In genomic region chr9:89993678-89994630, GRCh38 we compare ENCODE assay signal across 11 cellular contexts.
DNase-seq lines count a peak whose midpoint lies in the region; ATAC-seq and TF ChIP-seq lines count a peak whose summit lies in the region.
"Had no signal": no experiment of that assay in that cellular context is flagged by ENCODE, and none has a peak within 500 bp of the region (broad histone marks: within the 10 kb centered on the region; RNA-seq: fewer than 3 reads in every experiment).

No MANE protein-coding gene starts in this region.

- H3K36me3 Mint-ChIP-seq in WTC11 = peaks cover 8% of the 10 kb centered on the region
- peaks cover 0 to 1% (median 0%) of the 10 kb centered on the region in 3 donors for H3K36me3 Mint-ChIP-seq in CD8-positive, alpha-beta memory T cell

- H3K4me1 Mint-ChIP-seq in WTC11 = peaks cover 10% of the 10 kb centered on the region; the same call in 1 of the 2 replicates
- H3K4me1 Mint-ChIP-seq in CD8-positive, alpha-beta memory T cell = peaks cover 3 to 5% (median 4%) of the 10 kb centered on the region in 3 donors

- no peak for TF ChIP-seq POLR2A in spleen (IDR thresholded peaks at IDR 0.05)

- intact Hi-C loops in spleen (cut with DNase I; ENCODE audit: low total_unique reads) = no loop called here

- DNase-seq in DMS153 (lab: John Stamatoyannopoulos, UW) (peak; percentile 42), DMS153 treated with DMSO at 0.1 percent for 48 hours (lab: John Stamatoyannopoulos, UW; ENCODE audit: unreplicated experiment) (no peak), WTC11 (ENCODE audit: low spot score) (no peak), spleen (no peak), OCI-M2 (lab: John Stamatoyannopoulos, UW; ENCODE audit: unreplicated experiment) (no peak), GM20000 (ENCODE audit: low spot score) (no peak)
- DNase-seq in CD8-positive, alpha-beta memory T cell = no peak
- DNase-seq: activated CD4-positive, alpha-beta T cell treated with anti-CD3 and anti-CD28 coated beads, Interleukin-2, amount 50 U/mL, for 4 hours; SHP77 treated with DMSO at 0.1 percent for 48 hours had no signal

- TF ChIP-seq CTCF in WTC11 (IDR thresholded peaks at IDR 0.05) (no peak), spleen (IDR thresholded peaks at IDR 0.05 in 8 of 11, conservative IDR thresholded peaks at IDR 0.05 in 3 of 11) (no peak), GM20000 (IDR thresholded peaks at IDR 0.05; ENCODE audit: extremely low read depth, missing control alignments) (no peak)

- CTCF ChIA-PET in WTC11 (lab: Charles Lee) = interaction anchor here (1.1 to 1.2 kb wide), 2 partner anchors 396 to 565 kb away, joined by 3 to 4 read pairs; no protein-coding TSS in a partner anchor
- CTCF ChIA-PET in CD8-positive, alpha-beta memory T cell (lab: Charles Lee) = no interaction called here

- H3K4me1 ChIP-seq in spleen = peaks cover under 1 to 57% (median 28%) of the 10 kb centered on the region in 6 donors
- H3K4me1 ChIP-seq in CD8-positive, alpha-beta memory T cell (ENCODE audit: insufficient read depth, low read length) = peaks cover 3% of the 10 kb centered on the region

- no peaks in the 10 kb centered on the region for H3K36me3 ChIP-seq in spleen
- no peaks in the 10 kb centered on the region for H3K36me3 ChIP-seq in CD8-positive, alpha-beta memory T cell (ENCODE audit: insufficient read depth, low read length)
- H3K36me3 ChIP-seq: thoracic aorta had no signal

- 29 to 51% (median 33%) methylated on average over 5 of the region's 5 CpGs for WGBS in spleen, 5 donors

- no peak overlapping the region for H3K4me3 Mint-ChIP-seq in WTC11
- H3K4me3 Mint-ChIP-seq in CD8-positive, alpha-beta memory T cell = no peak overlapping the region

- ATAC-seq in WTC11 = peak; percentile 40

- H3K27ac ChIP-seq in layer of hippocampus (ENCODE audit: low read depth, low read length) = peak overlapping the region; percentile 10
- H3K27ac ChIP-seq in spleen = peak overlapping the region in 7 of 8 donors; percentile 58 to 84 (median 72)
- no peak overlapping the region for H3K27ac ChIP-seq in CD8-positive, alpha-beta memory T cell (ENCODE audit: low read depth, low read length)
- H3K27ac ChIP-seq: thoracic aorta had no signal

- H3K27ac Mint-ChIP-seq in WTC11 = no peak overlapping the region
- no peak overlapping the region for H3K27ac Mint-ChIP-seq in CD8-positive, alpha-beta memory T cell

- H3K9me3 Mint-ChIP-seq in WTC11 = peaks cover 16% of the 10 kb centered on the region
- no peaks in the 10 kb centered on the region for H3K9me3 Mint-ChIP-seq in CD8-positive, alpha-beta memory T cell

- H3K27me3 Mint-ChIP-seq in WTC11 (ENCODE audit: low read depth) = no peaks in the 10 kb centered on the region; the same call in 1 of the 2 replicates
- H3K27me3 Mint-ChIP-seq in CD8-positive, alpha-beta memory T cell = peaks cover 0 to 3% of the 10 kb centered on the region in 2 donors

- no peaks in the 10 kb centered on the region for H3K27me3 ChIP-seq in layer of hippocampus (ENCODE audit: control insufficient read depth, insufficient read depth, low read length)
- H3K27me3 ChIP-seq in spleen (replicated peaks in 1 of 7) = no peaks in the 10 kb centered on the region
- H3K27me3 ChIP-seq in CD8-positive, alpha-beta memory T cell (ENCODE audit: insufficient read depth, low read length, poor library complexity, severe bottlenecking) = no peaks in the 10 kb centered on the region

- no peaks in the 10 kb centered on the region for H3K9me3 ChIP-seq in spleen
- no peaks in the 10 kb centered on the region for H3K9me3 ChIP-seq in CD8-positive, alpha-beta memory T cell (ENCODE audit: low read length)
- H3K9me3 ChIP-seq: thoracic aorta had no signal

- no peak overlapping the region for H3K4me3 ChIP-seq in spleen
- H3K4me3 ChIP-seq in CD8-positive, alpha-beta memory T cell (ENCODE audit: low read length) = no peak overlapping the region
- H3K4me3 ChIP-seq: thoracic aorta had no signal

- POLR2A ChIA-PET in WTC11 (lab: Charles Lee) = no interaction called here
- POLR2A ChIA-PET in CD8-positive, alpha-beta memory T cell (lab: Charles Lee) = no interaction called here

TF ChIP-seq in WTC11, 78 proteins besides CTCF, POLR2A, EP300 and RAD21:
- TF ChIP-seq, protein P1, sequence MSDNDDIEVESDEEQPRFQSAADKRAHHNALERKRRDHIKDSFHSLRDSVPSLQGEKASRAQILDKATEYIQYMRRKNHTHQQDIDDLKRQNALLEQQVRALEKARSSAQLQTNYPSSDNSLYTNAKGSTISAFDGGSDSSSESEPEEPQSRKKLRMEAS (CRISPR knock-in tag; IDR thresholded peaks at IDR 0.05) = no peak
- peak; percentile 61 for TF ChIP-seq GABPB1 (CRISPR knock-in tag; IDR thresholded peaks at IDR 0.05)
